ENCODE assay signal across 29 cellular contexts in genomic region chr12:97612075-97612474, GRCh38.
"Had no signal": no experiment of that assay in that cellular context is flagged by ENCODE, and none has a peak within 500 bp of the region (broad histone marks: within the 10 kb centered on the region; RNA-seq: fewer than 3 reads in every experiment).

No MANE protein-coding gene starts in this region.

- H3K4me1 Mint-ChIP-seq: stimulated activated effector memory CD8-positive, alpha-beta T cell treated with anti-CD3 and anti-CD28 coated beads, Interleukin-12 subunit alpha, Interleukin-12 subunit beta, amount 100 ng/mL, for 72 hours; stimulated activated memory B cell treated with anti-CD40 and anti-IgM and Interleukin-4, amounts not matched to agents 10 μg/mL and 1 μg/mL and 100 μg/mL, for 72 hours; stimulated activated naive B cell treated with anti-CD40 and anti-IgM and Interleukin-4, amounts not matched to agents 10 μg/mL and 1 μg/mL and 100 μg/mL, for 72 hours; stimulated activated naive CD8-positive, alpha-beta T cell treated with anti-CD3 and anti-CD28 coated beads, Interleukin-15, amount 100 ng/mL, for 72 hours had no signal

- H3K36me3 ChIP-seq: stomach, suprapubic skin, thoracic aorta, thyroid gland, tibial artery, tibial nerve, transverse colon, upper lobe of left lung, upper lobe of right lung, uterus, vagina had no signal

- FAIRE-seq: urothelium cell line had no signal

- H3K4me3 Mint-ChIP-seq: stimulated activated effector memory CD8-positive, alpha-beta T cell treated with anti-CD3 and anti-CD28 coated beads, Interleukin-12 subunit alpha, Interleukin-12 subunit beta, amount 100 ng/mL, for 72 hours; stimulated activated memory B cell treated with anti-CD40 and anti-IgM and Interleukin-4, amounts not matched to agents 10 μg/mL and 1 μg/mL and 100 μg/mL, for 72 hours; stimulated activated naive B cell treated with anti-CD40 and anti-IgM and Interleukin-4, amounts not matched to agents 10 μg/mL and 1 μg/mL and 100 μg/mL, for 72 hours; stimulated activated naive CD8-positive, alpha-beta T cell treated with anti-CD3 and anti-CD28 coated beads, Interleukin-15, amount 100 ng/mL, for 72 hours; stimulated activated naive CD8-positive, alpha-beta T cell treated with anti-CD3 and anti-CD28 coated beads, Interleukin-15, Interleukin-2, amounts not matched to agents 100 ng/mL and 50 ng/mL, for 24 hours; type B pancreatic cell had no signal

- DNase-seq: stimulated activated CD4-positive, alpha-beta T cell treated with anti-CD3 and anti-CD28 coated beads, Interleukin-2, amount 100 ng/mL, for 48 hours; stimulated activated CD4-positive, alpha-beta T cell treated with anti-CD3 and anti-CD28 coated beads, Interleukin-4, amount 100 ng/mL, for 1 hour; stimulated activated CD4-positive, alpha-beta T cell treated with anti-CD3 and anti-CD28 coated beads, Interleukin-4, amount 100 ng/mL, for 24 hours; stimulated activated CD4-positive, alpha-beta T cell treated with anti-CD3 and anti-CD28 coated beads, Interleukin-4, amount 100 ng/mL, for 4 hours; stimulated activated CD8-positive, alpha-beta memory T cell treated with anti-CD3 and anti-CD28 coated beads, Interleukin-4, amount 100 ng/mL, for 48 hours; stimulated activated naive B cell treated with anti-CD40 and anti-IgM and Interleukin-4, amounts not matched to agents 10 μg/mL and 1 μg/mL and 100 μg/mL, for 72 hours; stimulated activated naive CD4-positive, alpha-beta T cell; stimulated activated naive CD4-positive, alpha-beta T cell treated with Interleukin-2 at 50 U/mL for 16 hours; stimulated activated naive CD8-positive, alpha-beta T cell treated with anti-CD3 and anti-CD28 coated beads, Interleukin-15, amount 100 ng/mL, for 72 hours; stimulated activated naive CD8-positive, alpha-beta T cell treated with anti-CD3 and anti-CD28 coated beads, Interleukin-15, Interleukin-2, amounts not matched to agents 100 U/mL and 50 U/mL, for 24 hours; stomach; substantia nigra; testis; thyroid gland; tibial artery; transverse colon; trophoblast cell; upper lobe of left lung; upper lobe of right lung; uterus had no signal

- H3K9me3 ChIP-seq: stomach, suprapubic skin, testis, thoracic aorta, thyroid gland, tibial artery, transverse colon, upper lobe of left lung, upper lobe of right lung, uterus, vagina had no signal

- H3K4me1 ChIP-seq: suprapubic skin, testis, thyroid gland, tibial artery, tibial nerve, transverse colon, upper lobe of left lung, upper lobe of right lung, uterus, vagina had no signal

- H3K36me3 Mint-ChIP-seq: stimulated activated effector memory CD8-positive, alpha-beta T cell treated with anti-CD3 and anti-CD28 coated beads, Interleukin-12 subunit alpha, Interleukin-12 subunit beta, amount 100 ng/mL, for 72 hours; stimulated activated memory B cell treated with anti-CD40 and anti-IgM and Interleukin-4, amounts not matched to agents 10 μg/mL and 1 μg/mL and 100 μg/mL, for 72 hours; stimulated activated naive B cell treated with anti-CD40 and anti-IgM and Interleukin-4, amounts not matched to agents 10 μg/mL and 1 μg/mL and 100 μg/mL, for 72 hours; type B pancreatic cell had no signal

- H3K4me3 ChIP-seq: stomach, suprapubic skin, testis, thoracic aorta, thyroid gland, tibial artery, tibial nerve, transverse colon, upper lobe of left lung, upper lobe of right lung, uterus, vagina had no signal

- H3K27me3 Mint-ChIP-seq: stimulated activated memory B cell treated with anti-CD40 and anti-IgM and Interleukin-4, amounts not matched to agents 10 μg/mL and 1 μg/mL and 100 μg/mL, for 72 hours; stimulated activated naive B cell treated with anti-CD40 and anti-IgM and Interleukin-4, amounts not matched to agents 10 μg/mL and 1 μg/mL and 100 μg/mL, for 72 hours; stimulated activated naive CD8-positive, alpha-beta T cell treated with anti-CD3 and anti-CD28 coated beads, Interleukin-15, amount 100 ng/mL, for 72 hours; stimulated activated naive CD8-positive, alpha-beta T cell treated with anti-CD3 and anti-CD28 coated beads, Interleukin-15, Interleukin-2, amounts not matched to agents 100 ng/mL and 50 ng/mL, for 24 hours; type B pancreatic cell had no signal

- ATAC-seq: stimulated activated effector memory CD8-positive, alpha-beta T cell treated with anti-CD3 and anti-CD28 coated beads, Interleukin-12 subunit alpha, Interleukin-12 subunit beta, amount 100 ng/mL, for 72 hours; stimulated activated memory B cell treated with anti-CD40 and anti-IgM and Interleukin-4, amounts not matched to agents 10 μg/mL and 1 μg/mL and 100 μg/mL, for 72 hours; stimulated activated naive B cell treated with anti-CD40 and anti-IgM and Interleukin-4, amounts not matched to agents 10 μg/mL and 1 μg/mL and 100 μg/mL, for 72 hours; stimulated activated naive CD8-positive, alpha-beta T cell treated with anti-CD3 and anti-CD28 coated beads, Interleukin-15, amount 100 ng/mL, for 72 hours; stimulated activated naive CD8-positive, alpha-beta T cell treated with anti-CD3 and anti-CD28 coated beads, Interleukin-15, Interleukin-2, amounts not matched to agents 100 U/mL and 50 U/mL, for 24 hours; upper lobe of right lung had no signal

- H3K27ac ChIP-seq: stomach, suprapubic skin, testis, thoracic aorta, thyroid gland, tibial artery, tibial nerve, transverse colon, upper lobe of left lung, upper lobe of right lung, uterus, vagina had no signal

- H3K27me3 ChIP-seq: stomach, suprapubic skin, testis, thyroid gland, tibial artery, tibial nerve, transverse colon, upper lobe of left lung, upper lobe of right lung, uterus, vagina had no signal

- H3K27ac Mint-ChIP-seq: stimulated activated effector memory CD8-positive, alpha-beta T cell treated with anti-CD3 and anti-CD28 coated beads, Interleukin-12 subunit alpha, Interleukin-12 subunit beta, amount 100 ng/mL, for 72 hours; stimulated activated memory B cell treated with anti-CD40 and anti-IgM and Interleukin-4, amounts not matched to agents 10 μg/mL and 1 μg/mL and 100 μg/mL, for 72 hours; stimulated activated naive B cell treated with anti-CD40 and anti-IgM and Interleukin-4, amounts not matched to agents 10 μg/mL and 1 μg/mL and 100 μg/mL, for 72 hours; stimulated activated naive CD8-positive, alpha-beta T cell treated with anti-CD3 and anti-CD28 coated beads, Interleukin-15, amount 100 ng/mL, for 72 hours; stimulated activated naive CD8-positive, alpha-beta T cell treated with anti-CD3 and anti-CD28 coated beads, Interleukin-15, Interleukin-2, amounts not matched to agents 100 ng/mL and 50 ng/mL, for 24 hours; type B pancreatic cell had no signal
